Comparison of ENCODE assay signal across 14 cellular contexts in the genomic region with DNA sequence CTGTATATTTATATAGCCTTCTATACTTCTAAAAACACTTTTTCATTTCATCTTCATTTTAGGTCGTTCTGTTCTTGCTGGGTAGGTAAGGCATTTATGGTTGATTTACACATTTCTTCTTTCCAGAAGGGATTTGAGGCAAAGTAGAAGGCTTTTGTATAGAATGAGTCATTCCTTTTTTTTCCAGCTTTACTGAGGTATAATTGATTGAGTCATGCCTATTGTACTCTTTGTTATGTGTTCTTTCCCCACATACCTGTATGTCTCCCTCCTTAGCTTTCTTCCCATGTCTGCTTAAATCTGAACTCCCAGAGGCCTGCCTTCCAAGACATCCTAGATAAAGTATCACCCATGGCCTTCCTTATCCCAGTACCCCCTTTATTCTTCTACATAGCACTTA. TPM values are rescaled to one million over a fixed set of nuclear protein-coding genes. Genes with fewer than 3 reads are reported as not detected.
DNase-seq lines count a peak whose midpoint lies in the region; ATAC-seq, FAIRE-seq and TF ChIP-seq lines count a peak whose summit lies in the region.
"Had no signal": no experiment of that assay in that cellular context is flagged by ENCODE, and none has a peak within 500 bp of the region (broad histone marks: within the 10 kb centered on the region; RNA-seq: fewer than 3 reads in every experiment).

No MANE protein-coding gene starts in this region.

- DNase-seq in H54 (ENCODE audit: insufficient read length, low spot score) (peak; percentile 49), NCI-H146 treated with DMSO at 0.1 percent for 48 hours (lab: John Stamatoyannopoulos, UW; ENCODE audit: unreplicated experiment) (peak; percentile 53), bronchial epithelial cell (ENCODE audit: low read depth) (peak; percentile 95), lung microvascular endothelial cell (ENCODE audit: low read depth in 2 of 2) (peak; percentile 47 to 76), middle frontal gyrus (ENCODE audit: extremely low spot score, low spot score) (no peak), D721Med (ENCODE audit: insufficient read length, low spot score) (no peak), left colon (no peak)
- DNase-seq: islet precursor cell, MM.1S, naive B cell, right lobe of liver, RPMI8226, T1000 had no signal

- intact Hi-C loops in left colon (cut with DNase I, micrococcal nuclease), result no loop called here

- H3K36me3 ChIP-seq in bronchial epithelial cell (ENCODE audit: control insufficient read depth, insufficient read depth, low read length), result no peaks in the 10 kb centered on the region
- H3K36me3 ChIP-seq: right lobe of liver had no signal

- TF ChIP-seq POLR2A in H54 (IDR thresholded peaks at IDR 0.05; ENCODE audit: low read depth, low read length), result no peak

- no peaks in the 10 kb centered on the region for H3K27me3 ChIP-seq in bronchial epithelial cell (ENCODE audit: control insufficient read depth, insufficient read depth, low read length)
- H3K27me3 ChIP-seq: right lobe of liver had no signal

- no peak for ATAC-seq in activated CD4-positive, CD25-positive, alpha-beta regulatory T cell treated with anti-CD3 and anti-CD28 coated beads, Interleukin-2, amount 50 U/mL, for 24 hours
- no peak for ATAC-seq in left colon
- ATAC-seq: right lobe of liver had no signal

- peak; percentile 86 for FAIRE-seq in H54 (lab: Jason Lieb, UNC)
- no peak for FAIRE-seq in bronchial epithelial cell (lab: Jason Lieb, UNC)
- no peak for FAIRE-seq in D721Med (lab: Jason Lieb, UNC)

- no peak for TF ChIP-seq CTCF in bronchial epithelial cell (IDR thresholded peaks at IDR 0.05; ENCODE audit: insufficient read depth, low read length, severe bottlenecking)
- TF ChIP-seq CTCF in D721Med (IDR thresholded peaks at IDR 0.05; ENCODE audit: insufficient read depth, missing control alignments), result no peak

- no peak overlapping the region for H3K4me3 ChIP-seq in bronchial epithelial cell (ENCODE audit: low read depth, low read length)
- H3K4me3 ChIP-seq: right lobe of liver had no signal

RNA-seq across cellular contexts. Expression of a gene that starts 4.8 kb away (rescaled TPM):
- total RNA-seq in bronchial epithelial cell, result 8.7 and 10.5 TPM in 2 replicates
- 3.2 and 9.6 TPM in 2 replicates for total RNA-seq in lung microvascular endothelial cell
- total RNA-seq in left colon, result 10 to 100 TPM; 19.5 to 46.7 TPM

Comparison
In these comparisons a context has a peak if more than half of its experiments do, and no peak if none do; other contexts are left out.
1. DNase-seq: peak in H54 (single experiment), NCI-H146 treated with DMSO at 0.1 percent for 48 hours (single experiment), bronchial epithelial cell (single experiment) and lung microvascular endothelial cell (2 of 2); none in middle frontal gyrus (single experiment), D721Med (single experiment) and left colon (0 of 2).